ENCODE assay signal across 9 cellular contexts in genomic region chr11:58900479-58901420, GRCh38. TPM values are rescaled to one million over a fixed set of nuclear protein-coding genes. Genes with fewer than 3 reads are reported as not detected.
DNase-seq lines count a peak whose midpoint lies in the region; ATAC-seq, FAIRE-seq and TF ChIP-seq lines count a peak whose summit lies in the region.
"Had no signal": no experiment of that assay in that cellular context is flagged by ENCODE, and none has a peak within 500 bp of the region (broad histone marks: within the 10 kb centered on the region; RNA-seq: fewer than 3 reads in every experiment).

No MANE protein-coding gene starts in this region.

- no peaks in the 10 kb centered on the region for H3F3A ChIP-seq in GM23338 (replicated peaks; ENCODE audit: low read depth)

- intact Hi-C loops in GM12878 (cut with micrococcal nuclease; ENCODE audit: unreplicated experiment), result loop anchor here (1.0 to 5.0 kb wide), 4 partner anchors 108 to 257 kb away; no protein-coding TSS in a partner anchor

- no TSS peak for BruUV-seq in GM12878 (replicated peaks; lab: Mats Ljungman, UMichigan)

- in situ Hi-C loops in GM12878 (cut with MboI), result no loop called here

- peaks cover 38% of the 10 kb centered on the region for H3K4me1 Mint-ChIP-seq in GM23338

- H3K4me2 ChIP-seq in GM23338 (peak overlapping the region; percentile 74), GM12878 (ENCODE audit: control insufficient read depth, insufficient read depth) (no peak overlapping the region)

- H2AFZ ChIP-seq in GM23338 (peak overlapping the region; percentile 87), GM12878 (ENCODE audit: control insufficient read depth, low read depth, low read length) (no peak overlapping the region)

- TF ChIP-seq POLR2A in GM12878 (IDR thresholded peaks at IDR 0.05; ENCODE audit: low read depth, low read length), result no peak

- peak; percentile 52; the same call in 1 of the 2 replicates for TF ChIP-seq RAD21 in GM12878 (IDR thresholded peaks at IDR 0.05; ENCODE audit: insufficient read depth, low read depth, low read length)

- ATAC-seq in GM23338, result peak; percentile 78
- peak; percentile 90 for ATAC-seq in GM12878
- ATAC-seq in HG03280 (IDR thresholded peaks at IDR 0.05; ENCODE audit: unreplicated experiment), result no peak

- H3K36me3 ChIP-seq in GM23338 (ENCODE audit: insufficient read depth) (no peaks in the 10 kb centered on the region), GM12878 (ENCODE audit: control insufficient read depth in 2 of 2, insufficient read depth in 2 of 2, low read length in 1 of 2) (no peaks in the 10 kb centered on the region)
- H3K36me3 ChIP-seq: tibial artery had no signal

- H3K4me3 ChIP-seq in GM23338, result peak overlapping the region; percentile 54
- no peak overlapping the region for H3K4me3 ChIP-seq in GM12878
- peak overlapping the region; percentile 20; the same call in 1 of the 2 replicates for H3K4me3 ChIP-seq in iPS-18c (ENCODE audit: insufficient read depth, low read depth, low read length)
- H3K4me3 ChIP-seq: tibial artery had no signal

- DNase-seq in GM23338 (ENCODE audit: low spot score) (peak; percentile 96), NCI-H226 (peak; percentile 66), GM12878 (ENCODE audit: low read depth, low spot score) (peak; percentile 16), NCI-H1092 treated with DMSO at 0.1 percent for 48 hours (lab: John Stamatoyannopoulos, UW) (no peak)
- DNase-seq in stimulated activated CD4-positive, alpha-beta T cell treated with anti-CD3 and anti-CD28 coated beads, Interleukin-1b, Interleukin-23, amount 100 ng/mL, for 48 hours, result peak; percentile 55

- H3K9me3 Mint-ChIP-seq in GM23338, result no peaks in the 10 kb centered on the region

- WGBS in GM12878 (ENCODE audit: insufficient coverage, insufficient replicate concordance, low lambda C conversion rate, missing lambda C conversion rate), result 41% methylated on average over 33 of the region's 36 CpGs

- H3K27me3 ChIP-seq in GM23338 (ENCODE audit: insufficient read depth) (peaks cover 38% of the 10 kb centered on the region), GM12878 (replicated peaks in 1 of 2; ENCODE audit: control insufficient read depth in 2 of 2, insufficient read depth in 2 of 2, low read length in 1 of 2) (peaks cover 1 to 7% of the 10 kb centered on the region in 2 experiments)

- no peak overlapping the region for H3K27ac ChIP-seq in GM23338 (ENCODE audit: low read depth)
- H3K27ac ChIP-seq in GM12878 (ENCODE audit: control insufficient read depth, insufficient read depth), result no peak overlapping the region
- H3K27ac ChIP-seq: tibial artery had no signal

- H3K9me3 ChIP-seq in GM12878 (replicated peaks; ENCODE audit: control insufficient read depth, insufficient read depth, low read length) (no peaks in the 10 kb centered on the region), iPS-18c (ENCODE audit: control insufficient read depth, insufficient read depth, low read length) (no peaks in the 10 kb centered on the region)
- H3K9me3 ChIP-seq: tibial artery had no signal

- TF ChIP-seq EP300 in GM12878 (IDR thresholded peaks at IDR 0.05; ENCODE audit: borderline replicate concordance in 1 of 2, control insufficient read depth in 1 of 2, low read depth in 2 of 2, low read length in 2 of 2), result no peak

- SMC1A ChIA-PET in GM12878 (lab: Charles Lee; ENCODE audit: uncharacterized antibody, unreplicated experiment), result interaction anchor here (0.7 to 2.0 kb wide), 7 partner anchors 22 to 434 kb away, joined by 3 to 6 read pairs (median 3); no protein-coding TSS in a partner anchor

- 0 out of 3 replicates have a peak, but pooled peaks cover 2% of the 10 kb centered on the region for H3K36me3 Mint-ChIP-seq in GM23338 (ENCODE audit: low read depth)

- RAD21 ChIA-PET in GM12878 (lab: Charles Lee; ENCODE audit: unreplicated experiment), result interaction anchor here (0.8 to 1.9 kb wide), 7 partner anchors 27 to 258 kb away, joined by 3 to 7 read pairs (median 3); no protein-coding TSS in a partner anchor

- H4K20me1 ChIP-seq in GM23338 (replicated peaks; ENCODE audit: insufficient read depth) (no peaks in the 10 kb centered on the region), GM12878 (ENCODE audit: control insufficient read depth, insufficient read depth) (no peaks in the 10 kb centered on the region)

- H3K4me1 ChIP-seq in GM23338 (ENCODE audit: insufficient read depth) (peaks cover 24% of the 10 kb centered on the region), GM12878 (ENCODE audit: control insufficient read depth, insufficient read depth, low read length) (no peaks in the 10 kb centered on the region)

- H3K27ac Mint-ChIP-seq in GM23338, result no peak overlapping the region

- peak overlapping the region; percentile 68 for H3K4me3 Mint-ChIP-seq in GM23338

- no peak overlapping the region for H3K9ac ChIP-seq in GM12878 (ENCODE audit: control insufficient read depth, insufficient read depth, low read length)

- FAIRE-seq in G401.6 (lab: Jason Lieb, UNC) (peak; percentile 54), GM12878 (lab: Jason Lieb, UNC) (no peak)

- no peaks in the 10 kb centered on the region for H3K9me2 ChIP-seq in GM23338 (ENCODE audit: insufficient read depth)

- CTCF ChIA-PET in GM12878 (lab: Yijun Ruan, JAX), result interaction anchor here (0.9 to 2.3 kb wide), 21 partner anchors 9 to 377 kb away, joined by 3 to 14 read pairs (median 3); no protein-coding TSS in a partner anchor

- POLR2A ChIA-PET in GM12878 (lab: Charles Lee), result no interaction called here

- TF ChIP-seq CTCF in GM23338 (conservative IDR thresholded peaks at IDR 0.05; ENCODE audit: low read depth in 2 of 2) (peak; percentile 73 to 77), GM12878 (IDR thresholded peaks at IDR 0.05 in 2 of 3, conservative IDR thresholded peaks at IDR 0.05 in 1 of 3; ENCODE audit: control insufficient read depth in 2 of 3, extremely low read depth in 1 of 3, insufficient read depth in 1 of 3, low read depth in 3 of 3, low read length in 3 of 3) (peak; percentile 51 to 66 (median 62); a peak in 5 of 6 replicates)

- peaks cover 27% of the 10 kb centered on the region for H3K27me3 Mint-ChIP-seq in GM23338 (ENCODE audit: insufficient read depth, low read depth, poor library complexity)

- H3K79me2 ChIP-seq in GM23338 (replicated peaks; ENCODE audit: insufficient read depth), result 0 out of 2 replicates have a peak, but pooled peaks cover 4% of the 10 kb centered on the region
- H3K79me2 ChIP-seq in GM12878 (ENCODE audit: control insufficient read depth, insufficient read depth, low read length), result no peaks in the 10 kb centered on the region

TF ChIP-seq in GM23338, 12 proteins besides CTCF, POLR2A, EP300 and RAD21 (continues in another document):
- TF ChIP-seq EZH2phosphoT487 (IDR thresholded peaks at IDR 0.05; ENCODE audit: unreplicated experiment) (no peak), ZNF114 (CRISPR knock-in tag; IDR thresholded peaks at IDR 0.05) (no peak), EZH2 (IDR thresholded peaks at IDR 0.05; ENCODE audit: low read depth, unreplicated experiment) (no peak)

TF ChIP-seq in GM12878, 131 proteins besides CTCF, POLR2A, EP300 and RAD21 (continues in another document):
- TF ChIP-seq MAX (IDR thresholded peaks at IDR 0.05; ENCODE audit: low read depth, low read length) (no peak), ZNF622 (IDR thresholded peaks at IDR 0.05) (no peak), KAT2A (conservative IDR thresholded peaks at IDR 0.05; ENCODE audit: control insufficient read depth, low read depth, low read length) (no peak)

RNA-seq across cellular contexts. Expression of gene GLYATL1, which starts 38.5 kb away (rescaled TPM):
- total RNA-seq in GM23338 (2014; rRNA removed; shearing (Covaris generic)), result 12.6 and 20.5 TPM in 2 replicates
- polyA plus RNA-seq in GM23338 (2016; fragmentation: Nextera tagmentation; extraction: Ambion mirVana), result 6.9 and 7.9 TPM in 2 replicates
- total RNA-seq in GM12878 (2013; cell fraction: nucleolus; rRNA removed), result not detected in 2 replicates
- total RNA-seq in GM12878 (2014; rRNA removed), result not detected in 2 replicates
- not detected in 2 replicates for total RNA-seq in GM12878 (2014; rRNA removed; fragmentation: Illumina TruSeq; extraction: Trizol)
- not detected in 2 replicates for total RNA-seq in GM12878 (2021)
- polyA plus RNA-seq in GM12878 (2011; ENCODE audit: low read depth), result not detected
- polyA plus RNA-seq in GM12878 (2011; rRNA removed), result not detected in 2 replicates
- not detected in 2 replicates for polyA plus RNA-seq in GM12878 (2011; cell fraction: cytosol; rRNA removed)
- polyA plus RNA-seq in GM12878 (2011; cell fraction: nucleus; rRNA removed), result not detected in 2 replicates
- not detected in 2 replicates for polyA plus RNA-seq in GM12878 (2012)
- not detected in 2 replicates for polyA plus RNA-seq in GM12878 (2014; fragmentation: Illumina TruSeq; extraction: Trizol)
- polyA plus RNA-seq in GM12878 (2014; fragmentation: Nextera tagmentation; extraction: Ambion mirVana), result not detected
- polyA plus RNA-seq in GM12878 (2014; rRNA removed), result not detected in 2 replicates
- not detected for polyA plus RNA-seq in GM12878 (2016; fragmentation: Nextera tagmentation; extraction: Ambion mirVana)
- polyA minus RNA-seq in GM12878 (2011; rRNA and poly(A)+ RNA removed), result not detected in 2 replicates
- polyA minus RNA-seq in GM12878 (2011; cell fraction: cytosol; rRNA and poly(A)+ RNA removed), result not detected in 2 replicates
- not detected in 2 replicates for polyA minus RNA-seq in GM12878 (2011; cell fraction: nucleus; rRNA and poly(A)+ RNA removed)

RNA-seq across cellular contexts. Expression of gene GLYATL2, which starts 56.2 kb away (rescaled TPM):
- 0.63 and 1.0 TPM in 2 replicates for total RNA-seq in GM23338 (2014; rRNA removed; shearing (Covaris generic))
- polyA plus RNA-seq in GM23338 (2016; fragmentation: Nextera tagmentation; extraction: Ambion mirVana) (0.57 and 0.76 TPM in 2 replicates), GM12878 (2011; rRNA removed) (0.43 and 0.52 TPM in 2 replicates), GM12878 (2014; fragmentation: Illumina TruSeq; extraction: Trizol) (0.97 and 1.9 TPM in 2 replicates), GM12878 (2014; fragmentation: Nextera tagmentation; extraction: Ambion mirVana) (under 1 TPM; 0.38 to 0.47 TPM), GM12878 (2014; rRNA removed) (0.72 and 1.3 TPM in 2 replicates), GM12878 (2016; fragmentation: Nextera tagmentation; extraction: Ambion mirVana) (under 1 TPM; 0.13 to 0.26 TPM)
- 0.42 and 0.75 TPM in 2 replicates for total RNA-seq in GM12878 (2013; cell fraction: nucleolus; rRNA removed)
- total RNA-seq in GM12878 (2014; rRNA removed) (0.40 and 0.93 TPM in 2 replicates), GM12878 (2014; rRNA removed; fragmentation: Illumina TruSeq; extraction: Trizol) (0.67 and 0.97 TPM in 2 replicates), GM12878 (2021) (0.95 and 1.2 TPM in 2 replicates)
- polyA plus RNA-seq in GM12878 (2011; ENCODE audit: low read depth), result not detected
- 0.09 and 0.20 TPM in 2 replicates for polyA plus RNA-seq in GM12878 (2011; cell fraction: cytosol; rRNA removed)
- 0.12 TPM in 1 of 2 replicates, not detected in the other for polyA plus RNA-seq in GM12878 (2011; cell fraction: nucleus; rRNA removed)
- not detected in 2 replicates for polyA plus RNA-seq in GM12878 (2012)
- polyA minus RNA-seq in GM12878 (2011; rRNA and poly(A)+ RNA removed), result 0.22 TPM in 1 of 2 replicates, not detected in the other
- polyA minus RNA-seq in GM12878 (2011; cell fraction: cytosol; rRNA and poly(A)+ RNA removed), result not detected in 2 replicates
- not detected in 2 replicates for polyA minus RNA-seq in GM12878 (2011; cell fraction: nucleus; rRNA and poly(A)+ RNA removed)

Comparison
In these comparisons a context has a peak if more than half of its experiments do, and no peak if none do; other contexts are left out.
1. RNA of gene GLYATL1, which starts 38.5 kb away (total RNA-seq): 12.6 to 20.5 TPM in GM23338; not detected in GM12878; every median in the first group is over 10 times any median in the second.